Comparison of ENCODE assay signal across 10 cellular contexts in genomic region chr12:57746025-57746424, GRCh38. TPM values are rescaled to one million over a fixed set of nuclear protein-coding genes. Genes with fewer than 3 reads are reported as not detected.
DNase-seq lines count a peak whose midpoint lies in the region; ATAC-seq and TF ChIP-seq lines count a peak whose summit lies in the region.
"Had no signal": no experiment of that assay in that cellular context is flagged by ENCODE, and none has a peak within 500 bp of the region (broad histone marks: within the 10 kb centered on the region; RNA-seq: fewer than 3 reads in every experiment).

No MANE protein-coding gene starts in this region.

- WGBS in smooth muscle cell (ENCODE audit: low lambda C conversion rate): 96% methylated on average over 3 of the region's 3 CpGs

- peaks cover 43% of the 10 kb centered on the region for H3K36me3 Mint-ChIP-seq in T-helper 2 cell treated with Interferon-gamma antibody and Interleukin-4, amounts not matched to agents 5 μg/mL and 100 μg/mL, for 36 hours (ENCODE audit: low read depth)
- peaks cover 46% of the 10 kb centered on the region for H3K36me3 Mint-ChIP-seq in WTC11

- H3K4me1 ChIP-seq in fibroblast of lung (ENCODE audit: control insufficient read depth, extremely low read depth, insufficient read depth, low read length): peaks cover 2% of the 10 kb centered on the region
- peaks cover 8% of the 10 kb centered on the region for H3K4me1 ChIP-seq in smooth muscle cell (ENCODE audit: low read depth)

- H3K9me3 ChIP-seq in fibroblast of lung (ENCODE audit: control insufficient read depth, insufficient read depth, low read depth, low read length) (no peaks in the 10 kb centered on the region), smooth muscle cell (replicated peaks; ENCODE audit: low read depth) (no peaks in the 10 kb centered on the region)

- no peak overlapping the region for H3K27ac ChIP-seq in fibroblast of lung (ENCODE audit: insufficient read depth, low read length)
- H3K27ac ChIP-seq in smooth muscle cell (ENCODE audit: low read depth): peak overlapping the region; percentile 92

- peak overlapping the region; percentile 66 to 99 (median 88) for H3K4me3 ChIP-seq in fibroblast of lung (replicated peaks in 1 of 4; ENCODE audit: control extremely low read depth in 1 of 4, insufficient read depth in 1 of 4, low read depth in 3 of 4, low read length in 4 of 4)
- H3K4me3 ChIP-seq in smooth muscle cell: peak overlapping the region; percentile 73

- H3K4me2 ChIP-seq in fibroblast of lung (ENCODE audit: extremely low read depth, insufficient read depth, low read length) (peak overlapping the region; percentile 99), smooth muscle cell (peak overlapping the region; percentile 86)

- peaks cover 18% of the 10 kb centered on the region for H3F3A ChIP-seq in smooth muscle cell (ENCODE audit: low read depth)

- peaks cover 15% of the 10 kb centered on the region for H3K36me3 ChIP-seq in fibroblast of lung (ENCODE audit: control insufficient read depth, insufficient read depth, low read length)
- H3K36me3 ChIP-seq in smooth muscle cell (ENCODE audit: low read depth): no peaks in the 10 kb centered on the region

- peak overlapping the region; percentile 99 for H3K27ac Mint-ChIP-seq in T-helper 2 cell treated with Interferon-gamma antibody and Interleukin-4, amounts not matched to agents 5 μg/mL and 100 μg/mL, for 36 hours
- no peak overlapping the region for H3K27ac Mint-ChIP-seq in WTC11

- peak overlapping the region; percentile 96 for H3K4me3 Mint-ChIP-seq in T-helper 2 cell treated with Interferon-gamma antibody and Interleukin-4, amounts not matched to agents 5 μg/mL and 100 μg/mL, for 36 hours
- H3K4me3 Mint-ChIP-seq in WTC11: peak overlapping the region; percentile 93

- DNase-seq in T-helper 2 cell treated with Interferon-gamma antibody and Interleukin-4, amounts not matched to agents 5 μg/mL and 100 μg/mL, for 36 hours (ENCODE audit: low spot score): no peak
- DNase-seq in T-helper 2 cell (no peak), WTC11 (ENCODE audit: low spot score) (no peak), fibroblast of lung (ENCODE audit: low read depth in 2 of 2) (no peak), smooth muscle cell (lab: John Stamatoyannopoulos, UW; ENCODE audit: unreplicated experiment) (no peak), GF-D8 (lab: John Stamatoyannopoulos, UW) (no peak), left colon (no peak)
- DNase-seq: AML-193, KG1 had no signal

- peaks cover 9% of the 10 kb centered on the region for H3K27me3 ChIP-seq in fibroblast of lung (ENCODE audit: control insufficient read depth, insufficient read depth, low read length)
- peaks cover 22% of the 10 kb centered on the region for H3K27me3 ChIP-seq in smooth muscle cell (ENCODE audit: low read depth)

- H3K9ac ChIP-seq in fibroblast of lung (ENCODE audit: insufficient read depth, low read length): no peak overlapping the region
- H3K9ac ChIP-seq in smooth muscle cell (ENCODE audit: low read depth): no peak overlapping the region

- H3K79me2 ChIP-seq in fibroblast of lung (ENCODE audit: control insufficient read depth, insufficient read depth, low read length) (peaks cover 16% of the 10 kb centered on the region), smooth muscle cell (ENCODE audit: low read depth) (peaks cover 17% of the 10 kb centered on the region)

- TF ChIP-seq CTCF in WTC11 (IDR thresholded peaks at IDR 0.05) (no peak), fibroblast of lung (conservative IDR thresholded peaks at IDR 0.05 in 1 of 2, IDR thresholded peaks at IDR 0.05 in 1 of 2; ENCODE audit: low read depth in 1 of 2, low read length in 2 of 2) (no peak), smooth muscle cell (IDR thresholded peaks at IDR 0.05; ENCODE audit: borderline replicate concordance, insufficient read depth, poor library complexity, severe bottlenecking) (no peak)

- no peak for ATAC-seq in WTC11
- ATAC-seq in HG02571 (IDR thresholded peaks at IDR 0.05; ENCODE audit: unreplicated experiment): no peak
- ATAC-seq in left colon: no peak

- intact Hi-C loops in left colon (cut with DNase I, micrococcal nuclease): no loop called here

- CTCF ChIA-PET in WTC11 (lab: Charles Lee): interaction anchor here (1.1 to 2.5 kb wide), 2 partner anchors 11 kb away, joined by 4 to 34 read pairs; no protein-coding TSS in a partner anchor

- H3K9me3 Mint-ChIP-seq in T-helper 2 cell treated with Interferon-gamma antibody and Interleukin-4, amounts not matched to agents 5 μg/mL and 100 μg/mL, for 36 hours: no peaks in the 10 kb centered on the region
- H3K9me3 Mint-ChIP-seq in WTC11: no peaks in the 10 kb centered on the region; the same call in 1 of the 2 replicates

- POLR2A ChIA-PET in WTC11 (lab: Charles Lee): no interaction called here

- H4K20me1 ChIP-seq in fibroblast of lung (ENCODE audit: control insufficient read depth, extremely low read depth, insufficient read depth, low read length) (no peaks in the 10 kb centered on the region), smooth muscle cell (ENCODE audit: low read depth) (no peaks in the 10 kb centered on the region)

- H3K27me3 Mint-ChIP-seq in T-helper 2 cell treated with Interferon-gamma antibody and Interleukin-4, amounts not matched to agents 5 μg/mL and 100 μg/mL, for 36 hours (ENCODE audit: low read depth): no peaks in the 10 kb centered on the region
- H3K27me3 Mint-ChIP-seq in WTC11 (ENCODE audit: low read depth): peaks cover 35% of the 10 kb centered on the region

- H2AFZ ChIP-seq in fibroblast of lung (ENCODE audit: low read length): no peak overlapping the region
- no peak overlapping the region for H2AFZ ChIP-seq in smooth muscle cell (ENCODE audit: low read depth)

- peaks cover 45% of the 10 kb centered on the region for H3K4me1 Mint-ChIP-seq in T-helper 2 cell treated with Interferon-gamma antibody and Interleukin-4, amounts not matched to agents 5 μg/mL and 100 μg/mL, for 36 hours (ENCODE audit: low read depth)
- H3K4me1 Mint-ChIP-seq in WTC11: peaks cover 21% of the 10 kb centered on the region

TF ChIP-seq in WTC11, 78 proteins besides CTCF, POLR2A, EP300 and RAD21 (continues in another document):
- TF ChIP-seq GTF2I (CRISPR knock-in tag; conservative IDR thresholded peaks at IDR 0.05) (no peak), SMAD4 (CRISPR knock-in tag; IDR thresholded peaks at IDR 0.05) (no peak), IRF2 (CRISPR knock-in tag; IDR thresholded peaks at IDR 0.05; ENCODE audit: borderline replicate concordance, low read depth) (no peak)

RNA-seq across cellular contexts. Expression of gene TSPAN31, which starts 1.2 kb away (rescaled TPM):
- total RNA-seq in WTC11 (2021) (9.9 to 18.6 TPM (median 18.4 TPM) in 3 replicates), fibroblast of lung (55.7 and 99.6 TPM in 2 replicates), smooth muscle cell (68.0 and 105 TPM in 2 replicates), left colon (10 to 100 TPM; 28.9 to 40.6 TPM)
- polyA plus RNA-seq in fibroblast of lung (42.8 and 53.6 TPM in 2 replicates), smooth muscle cell (48.6 and 55.1 TPM in 2 replicates)
- 31.3 and 34.5 TPM in 2 replicates for polyA plus RNA-seq in fibroblast of lung (2012)
- 34.6 and 77.4 TPM in 2 replicates for polyA minus RNA-seq in fibroblast of lung (ENCODE audit: low replicate concordance)

RNA-seq across cellular contexts. Expression of gene CDK4, which starts 6.1 kb away (rescaled TPM):
- total RNA-seq in WTC11 (2021) (125 to 152 TPM (median 145 TPM) in 3 replicates), fibroblast of lung (183 and 257 TPM in 2 replicates), smooth muscle cell (144 and 158 TPM in 2 replicates), left colon (10 to 100 TPM; 38.4 to 46.0 TPM)
- polyA plus RNA-seq in fibroblast of lung (233 and 324 TPM in 2 replicates), smooth muscle cell (215 and 235 TPM in 2 replicates)
- polyA plus RNA-seq in fibroblast of lung (2012): 130 and 187 TPM in 2 replicates
- polyA minus RNA-seq in fibroblast of lung (ENCODE audit: low replicate concordance): 210 and 282 TPM in 2 replicates

RNA-seq across cellular contexts. Expression of gene AGAP2, which starts 7.5 kb away (rescaled TPM):
- total RNA-seq in WTC11 (2021) (2.0 to 2.7 TPM (median 2.3 TPM) in 3 replicates), fibroblast of lung (under 0.01 and 0.17 TPM in 2 replicates), smooth muscle cell (not detected in 2 replicates), left colon (1 to 10 TPM in 1 of 2 donors, under 1 TPM in 1; 0.92 to 1.5 TPM)
- polyA plus RNA-seq in fibroblast of lung (0.02 and 0.05 TPM in 2 replicates), smooth muscle cell (not detected in 2 replicates)
- 0.08 and 0.20 TPM in 2 replicates for polyA plus RNA-seq in fibroblast of lung (2012)
- 0.35 TPM in 1 of 2 replicates, not detected in the other for polyA minus RNA-seq in fibroblast of lung (ENCODE audit: low replicate concordance)

RNA-seq across cellular contexts. Expression of gene MARCHF9, which starts 8.9 kb away (rescaled TPM):
- total RNA-seq in WTC11 (2021) (6.2 to 9.6 TPM (median 9.2 TPM) in 3 replicates), fibroblast of lung (2.6 and 3.8 TPM in 2 replicates), smooth muscle cell (6.5 and 8.6 TPM in 2 replicates), left colon (10 to 100 TPM; 12.2 to 13.1 TPM)
- polyA plus RNA-seq in fibroblast of lung (4.8 and 5.6 TPM in 2 replicates), smooth muscle cell (3.7 and 6.8 TPM in 2 replicates)
- polyA plus RNA-seq in fibroblast of lung (2012): 5.1 and 5.4 TPM in 2 replicates
- polyA minus RNA-seq in fibroblast of lung (ENCODE audit: low replicate concordance): 4.4 and 7.2 TPM in 2 replicates

RNA-seq across cellular contexts. Expression of gene CYP27B1, which starts 20.9 kb away (rescaled TPM):
- 2.1 to 3.2 TPM (median 2.8 TPM) in 3 replicates for total RNA-seq in WTC11 (2021)
- under 0.01 and 0.17 TPM in 2 replicates for total RNA-seq in fibroblast of lung
- 0.26 and 0.29 TPM in 2 replicates for polyA plus RNA-seq in fibroblast of lung
- 0.09 and 0.21 TPM in 2 replicates for polyA plus RNA-seq in fibroblast of lung (2012)
- polyA minus RNA-seq in fibroblast of lung (ENCODE audit: low replicate concordance): not detected in 2 replicates
- 0.81 and 0.90 TPM in 2 replicates for total RNA-seq in smooth muscle cell
- 1.3 and 1.7 TPM in 2 replicates for polyA plus RNA-seq in smooth muscle cell
- 1 to 10 TPM in 1 of 2 donors, under 1 TPM in 1; 0.87 to 1.7 TPM for total RNA-seq in left colon
